ENCODE assay signal across 7 cellular contexts in the genomic region with DNA sequence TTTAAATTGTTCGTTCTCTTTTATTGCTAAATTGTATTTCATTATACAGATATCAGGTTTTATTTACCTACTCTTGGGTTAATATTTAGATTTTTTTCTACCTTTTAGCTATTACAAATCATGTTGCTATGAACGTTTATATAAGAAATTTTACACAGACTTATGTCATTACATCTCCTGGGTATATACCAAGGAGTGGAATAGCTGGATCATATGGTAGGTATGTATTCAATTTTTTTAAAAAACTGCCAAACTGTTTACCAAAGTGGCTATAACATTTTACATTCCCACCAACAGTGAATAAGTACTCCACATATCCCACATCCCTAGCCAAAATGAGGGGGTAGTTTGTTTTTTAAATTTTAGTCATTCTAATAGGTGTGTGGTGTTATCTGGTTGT.
"Had no signal": no experiment of that assay in that cellular context is flagged by ENCODE, and none has a peak within 500 bp of the region (broad histone marks: within the 10 kb centered on the region; RNA-seq: fewer than 3 reads in every experiment).

No MANE protein-coding gene starts in this region.

- H3K9ac ChIP-seq: KMS-11 had no signal

- H3K4me2 ChIP-seq: KMS-11 had no signal

- FAIRE-seq: HepG2, HTR-8/SVneo, K562 had no signal

- H3K4me3 ChIP-seq: K562 had no signal

- DNase-seq: KBM-7, KG1 had no signal

- ATAC-seq: HepG2, K562 had no signal

- H3K27ac ChIP-seq: HL-60, KMS-11 had no signal
